ENCODE assay signal across 8 cellular contexts in genomic region chr1:239951518-239952130, GRCh38.
A peak's percentile ranks its signal among the peaks of the same experiment; 100 is the strongest.
DNase-seq lines count a peak whose midpoint lies in the region; ATAC-seq, FAIRE-seq and TF ChIP-seq lines count a peak whose summit lies in the region.

No MANE protein-coding gene starts in this region.

- H3K4me2 ChIP-seq in A549 (no peak overlapping the region), fibroblast of lung (ENCODE audit: extremely low read depth, insufficient read depth, low read length) (no peak overlapping the region), neuronal stem cell (ENCODE audit: insufficient read depth, low read length, poor library complexity, severe bottlenecking) (no peak overlapping the region)

- H3K27me3 ChIP-seq in fibroblast of lung (ENCODE audit: control insufficient read depth, insufficient read depth, low read length) (no peaks in the 10 kb centered on the region), neuronal stem cell (ENCODE audit: control insufficient read depth in 3 of 3, insufficient read depth in 3 of 3, low read depth in 1 of 3, low read length in 3 of 3) (no peaks in the 10 kb centered on the region)

- H3K79me2 ChIP-seq in fibroblast of lung (ENCODE audit: control insufficient read depth, insufficient read depth, low read length) = no peaks in the 10 kb centered on the region

- H3K4me1 ChIP-seq in A549 (0 out of 3 replicates have a peak, but pooled peaks cover 3% of the 10 kb centered on the region), fibroblast of lung (ENCODE audit: control insufficient read depth, extremely low read depth, insufficient read depth, low read length) (no peaks in the 10 kb centered on the region), neuronal stem cell (ENCODE audit: control insufficient read depth in 2 of 2, insufficient read depth in 1 of 2, low read depth in 1 of 2, low read length in 2 of 2) (no peaks in the 10 kb centered on the region)

- no peaks in the 10 kb centered on the region for H3K9me3 ChIP-seq in A549
- no peaks in the 10 kb centered on the region for H3K9me3 ChIP-seq in fibroblast of lung (ENCODE audit: control insufficient read depth, insufficient read depth, low read depth, low read length)
- H3K9me3 ChIP-seq in neuronal stem cell (replicated peaks in 1 of 2; ENCODE audit: control insufficient read depth in 2 of 2, insufficient read depth in 1 of 2, low read depth in 1 of 2, low read length in 2 of 2) = no peaks in the 10 kb centered on the region

- no peaks in the 10 kb centered on the region for H3K79me1 ChIP-seq in neuronal stem cell (ENCODE audit: low read depth, low read length)

- no peak overlapping the region for H3K4ac ChIP-seq in neuronal stem cell (ENCODE audit: low read length)

- no peaks in the 10 kb centered on the region for H4K20me1 ChIP-seq in fibroblast of lung (ENCODE audit: control insufficient read depth, extremely low read depth, insufficient read depth, low read length)

- H3K18ac ChIP-seq in neuronal stem cell (ENCODE audit: low read length) = no peak overlapping the region

- TF ChIP-seq RAD21 in A549 (conservative IDR thresholded peaks at IDR 0.05 in 1 of 2, IDR thresholded peaks at IDR 0.05 in 1 of 2) = peak; percentile 84 to 87

- H3K4me3 ChIP-seq in A549 = no peak overlapping the region
- no peak overlapping the region for H3K4me3 ChIP-seq in fibroblast of lung (replicated peaks in 1 of 4; ENCODE audit: control extremely low read depth in 1 of 4, insufficient read depth in 1 of 4, low read depth in 3 of 4, low read length in 4 of 4)
- no peak overlapping the region for H3K4me3 ChIP-seq in neuronal stem cell (ENCODE audit: low read length in 2 of 2)

- H3K14ac ChIP-seq in neuronal stem cell (ENCODE audit: low read length) = no peak overlapping the region

- H3K4me3 Mint-ChIP-seq in activated CD8-positive, alpha-beta T cell treated with anti-CD3 and anti-CD28 coated beads, Interleukin-2, amount 10 ng/mL, durations not matched to agents 7 days and 5 days = no peak overlapping the region

- H2AK5ac ChIP-seq in neuronal stem cell (ENCODE audit: low read depth, low read length) = no peak overlapping the region

- H2BK12ac ChIP-seq in neuronal stem cell (ENCODE audit: low read length) = no peak overlapping the region

- H2AFZ ChIP-seq in fibroblast of lung (ENCODE audit: low read length) = no peak overlapping the region
- no peak overlapping the region for H2AFZ ChIP-seq in neuronal stem cell (ENCODE audit: low read length)

- FAIRE-seq in A549 (lab: Jason Lieb, UNC) = peak; percentile 56

- no peak overlapping the region for H3K23ac ChIP-seq in neuronal stem cell (ENCODE audit: low read depth, low read length, poor library complexity)

- no peak for TF ChIP-seq EP300 in A549 (IDR thresholded peaks at IDR 0.05)

- H3K9ac ChIP-seq in fibroblast of lung (ENCODE audit: insufficient read depth, low read length) (no peak overlapping the region), neuronal stem cell (ENCODE audit: low read depth, low read length, poor library complexity) (no peak overlapping the region)

- H3K4me1 Mint-ChIP-seq in activated CD8-positive, alpha-beta T cell treated with anti-CD3 and anti-CD28 coated beads, Interleukin-2, amount 10 ng/mL, durations not matched to agents 7 days and 5 days (ENCODE audit: low read depth) = no peaks in the 10 kb centered on the region

- no peak for TF ChIP-seq POLR2A in A549 (IDR thresholded peaks at IDR 0.05; ENCODE audit: low read length)

- H2BK5ac ChIP-seq in neuronal stem cell (ENCODE audit: low read length) = no peak overlapping the region

- H2BK120ac ChIP-seq in neuronal stem cell (ENCODE audit: low read depth, low read length) = no peak overlapping the region

- DNase-seq in A549 (ENCODE audit: low read depth in 1 of 2, low spot score in 1 of 2) (peak; percentile 56 to 79), NCI-H526 treated with DMSO at 0.1 percent for 48 hours (lab: John Stamatoyannopoulos, UW) (peak; percentile 1), fibroblast of lung (ENCODE audit: low read depth in 2 of 2) (peak; percentile 57 to 79), neuronal stem cell (ENCODE audit: low spot score) (peak; percentile 52)
- DNase-seq in activated CD8-positive, alpha-beta T cell treated with anti-CD3 and anti-CD28 coated beads, Interleukin-2, amount 10 ng/mL, durations not matched to agents 7 days and 5 days = peak; percentile 68

- H2BK15ac ChIP-seq in neuronal stem cell (ENCODE audit: low read length) = no peak overlapping the region

- CTCF ChIA-PET in A549 (lab: Yijun Ruan, JAX) = interaction anchor here (0.6 to 8.3 kb wide), 28 partner anchors 9 to 942 kb away, joined by 3 to 72 read pairs (median 6); no protein-coding TSS in a partner anchor
- CTCF ChIA-PET in activated CD8-positive, alpha-beta T cell treated with anti-CD3 and anti-CD28 coated beads, Interleukin-2, amount 10 ng/mL, durations not matched to agents 7 days and 5 days (lab: Charles Lee) = interaction anchor here (0.6 to 1.5 kb wide), 7 partner anchors 12 to 54 kb away, joined by 3 to 10 read pairs (median 4); no protein-coding TSS in a partner anchor

- TF ChIP-seq CTCF in A549 (IDR thresholded peaks at IDR 0.05) (peak; percentile 88), GM12873 (IDR thresholded peaks at IDR 0.05; ENCODE audit: insufficient read depth, low read depth, low read length, missing control alignments) (peak; percentile 66), fibroblast of lung (conservative IDR thresholded peaks at IDR 0.05 in 1 of 2, IDR thresholded peaks at IDR 0.05 in 1 of 2; ENCODE audit: low read depth in 1 of 2, low read length in 2 of 2) (peak; percentile 67 to 70)

- H3K36me3 Mint-ChIP-seq in activated CD8-positive, alpha-beta T cell treated with anti-CD3 and anti-CD28 coated beads, Interleukin-2, amount 10 ng/mL, durations not matched to agents 7 days and 5 days (ENCODE audit: low read depth) = no peaks in the 10 kb centered on the region

- no peaks in the 10 kb centered on the region for H3K27me3 Mint-ChIP-seq in activated CD8-positive, alpha-beta T cell treated with anti-CD3 and anti-CD28 coated beads, Interleukin-2, amount 10 ng/mL, durations not matched to agents 7 days and 5 days (ENCODE audit: low read depth)

- peak in 1 of 2 experiments; percentile 77; a peak in 3 of 6 replicates for ATAC-seq in A549
- ATAC-seq in HG03280 (IDR thresholded peaks at IDR 0.05; ENCODE audit: unreplicated experiment) = peak; percentile 69
- ATAC-seq in activated CD8-positive, alpha-beta T cell treated with anti-CD3 and anti-CD28 coated beads, Interleukin-2, amount 10 ng/mL, durations not matched to agents 7 days and 5 days = no peak
- ATAC-seq in GM18517 (IDR thresholded peaks at IDR 0.05; ENCODE audit: unreplicated experiment) = no peak

- H4K91ac ChIP-seq in neuronal stem cell (ENCODE audit: low read depth, low read length, poor library complexity) = no peak overlapping the region

- H3K27ac Mint-ChIP-seq in activated CD8-positive, alpha-beta T cell treated with anti-CD3 and anti-CD28 coated beads, Interleukin-2, amount 10 ng/mL, durations not matched to agents 7 days and 5 days = no peak overlapping the region

- H4K8ac ChIP-seq in neuronal stem cell (ENCODE audit: low read depth, low read length) = no peak overlapping the region

- no peak overlapping the region for H3K27ac ChIP-seq in A549
- no peak overlapping the region for H3K27ac ChIP-seq in fibroblast of lung (ENCODE audit: insufficient read depth, low read length)
- no peak overlapping the region for H3K27ac ChIP-seq in neuronal stem cell (replicated peaks; ENCODE audit: low read length)

- H3K36me3 ChIP-seq in fibroblast of lung (ENCODE audit: control insufficient read depth, insufficient read depth, low read length) (no peaks in the 10 kb centered on the region), neuronal stem cell (replicated peaks in 1 of 2; ENCODE audit: control insufficient read depth in 2 of 2, insufficient read depth in 2 of 2, low read length in 2 of 2) (no peaks in the 10 kb centered on the region)

- no peaks in the 10 kb centered on the region for H3K9me3 Mint-ChIP-seq in activated CD8-positive, alpha-beta T cell treated with anti-CD3 and anti-CD28 coated beads, Interleukin-2, amount 10 ng/mL, durations not matched to agents 7 days and 5 days (ENCODE audit: insufficient read depth)

- POLR2A ChIA-PET in A549 (lab: Yijun Ruan, JAX) = no interaction called here
- POLR2A ChIA-PET in activated CD8-positive, alpha-beta T cell treated with anti-CD3 and anti-CD28 coated beads, Interleukin-2, amount 10 ng/mL, durations not matched to agents 7 days and 5 days (lab: Charles Lee) = no interaction called here

- WGBS in A549 (ENCODE audit: missing lambda C conversion rate) = 22% methylated on average over 3 of the region's 3 CpGs
- WGBS in neuronal stem cell (ENCODE audit: extremely low coverage in 2 of 2, insufficient read length in 2 of 2, insufficient replicate concordance in 1 of 2), 2 donors = no CpG with 5 or more reads among the region's 3 CpGs

TF ChIP-seq in A549, 52 proteins besides CTCF, POLR2A, EP300 and RAD21:
- TF ChIP-seq, protein P1, sequence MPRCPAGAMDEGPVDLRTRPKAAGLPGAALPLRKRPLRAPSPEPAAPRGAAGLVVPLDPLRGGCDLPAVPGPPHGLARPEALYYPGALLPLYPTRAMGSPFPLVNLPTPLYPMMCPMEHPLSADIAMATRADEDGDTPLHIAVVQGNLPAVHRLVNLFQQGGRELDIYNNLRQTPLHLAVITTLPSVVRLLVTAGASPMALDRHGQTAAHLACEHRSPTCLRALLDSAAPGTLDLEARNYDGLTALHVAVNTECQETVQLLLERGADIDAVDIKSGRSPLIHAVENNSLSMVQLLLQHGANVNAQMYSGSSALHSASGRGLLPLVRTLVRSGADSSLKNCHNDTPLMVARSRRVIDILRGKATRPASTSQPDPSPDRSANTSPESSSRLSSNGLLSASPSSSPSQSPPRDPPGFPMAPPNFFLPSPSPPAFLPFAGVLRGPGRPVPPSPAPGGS (IDR thresholded peaks at IDR 0.05) = no peak
- peak; percentile 79 for TF ChIP-seq SMC3 (IDR thresholded peaks at IDR 0.05)
TF ChIP-seq in A549: peak in this region for 1.

Comparison
In these comparisons a context has a peak if more than half of its experiments do, and no peak if none do; other contexts are left out.
1. DNase-seq: peak in every context shown above with its lines; median percentile 68 in activated CD8-positive, alpha-beta T cell treated with anti-CD3 and anti-CD28 coated beads, Interleukin-2, amount 10 ng/mL, durations not matched to agents 7 days and 5 days; 68 in fibroblast of lung; 68 in A549; 52 in neuronal stem cell; 1 in NCI-H526 treated with DMSO at 0.1 percent for 48 hours.